19 cellular contexts compared by ENCODE assay signal in the genomic region with DNA sequence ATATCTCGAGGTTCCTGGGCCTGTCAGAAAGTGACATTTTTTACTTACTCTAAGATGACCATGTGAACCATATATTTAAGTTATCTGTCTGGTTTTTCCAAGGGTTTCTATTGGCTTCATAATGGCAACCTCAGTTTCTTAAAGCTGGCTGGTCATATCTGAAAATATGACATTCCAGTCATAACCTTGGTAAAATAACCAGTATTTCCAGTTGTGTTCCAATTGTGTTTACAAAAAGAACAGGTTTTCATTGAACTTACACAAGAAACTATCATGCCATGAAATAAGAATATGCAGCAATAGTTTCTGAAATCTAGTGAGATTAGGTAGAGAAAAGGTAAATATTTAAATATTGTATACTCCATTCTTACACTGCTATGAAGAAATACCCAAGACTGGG.
A peak's percentile ranks its signal among the peaks of the same experiment; 100 is the strongest.
DNase-seq lines count a peak whose midpoint lies in the region; ATAC-seq and TF ChIP-seq lines count a peak whose summit lies in the region.
"Had no signal": no experiment of that assay in that cellular context is flagged by ENCODE, and none has a peak within 500 bp of the region (broad histone marks: within the 10 kb centered on the region; RNA-seq: fewer than 3 reads in every experiment).

No MANE protein-coding gene starts in this region.

- H2AFZ ChIP-seq in PC-9 (no peak overlapping the region), hepatocyte (no peak overlapping the region)
- H2AFZ ChIP-seq: GM23248 had no signal

- no TSS peak for BruUV-seq in PC-9 (replicated peaks; lab: Mats Ljungman, UMichigan)

- WGBS in hepatocyte (ENCODE audit: low lambda C conversion rate, missing lambda C conversion rate), result 89% methylated on average over 1 of the region's 1 CpG

- no peak for ATAC-seq in HG03025 (IDR thresholded peaks at IDR 0.05; ENCODE audit: low FRiP score, unreplicated experiment)
- no peak for ATAC-seq in activated CD4-positive, CD25-positive, alpha-beta regulatory T cell treated with anti-CD3 and anti-CD28 coated beads, Interleukin-2, amount 50 U/mL, for 24 hours
- ATAC-seq: A549 had no signal

- no peak overlapping the region for H3K27ac ChIP-seq in PC-9
- H3K27ac ChIP-seq in hepatocyte, result peak overlapping the region; percentile 6
- H3K27ac ChIP-seq in colonic mucosa, result no peak overlapping the region
- H3K27ac ChIP-seq: A549; BLaER1 treated with 17β-estradiol and CSF1 and Interleukin-3, amounts not matched to agents 10 nM and 100 nM; GM23248 had no signal

- CTCF ChIA-PET in PC-9 (lab: Charles Lee), result interaction anchor here (0.7 kb wide), 1 partner anchor 249 kb away, joined by 6 read pairs; no protein-coding TSS in a partner anchor

- no peaks in the 10 kb centered on the region for H3K9me2 ChIP-seq in PC-9 (ENCODE audit: insufficient read depth)
- no peaks in the 10 kb centered on the region for H3K9me2 ChIP-seq in hepatocyte (replicated peaks; ENCODE audit: insufficient read depth)

- H3K4me1 ChIP-seq in PC-9 (replicated peaks; ENCODE audit: insufficient read depth), result peaks cover 26% of the 10 kb centered on the region
- H3K4me1 ChIP-seq in hepatocyte (ENCODE audit: insufficient read depth), result peaks cover 7% of the 10 kb centered on the region
- no peaks in the 10 kb centered on the region for H3K4me1 ChIP-seq in colonic mucosa
- H3K4me1 ChIP-seq: A549; BE2C; BLaER1 treated with 17β-estradiol and CSF1 and Interleukin-3, amounts not matched to agents 10 nM and 100 nM had no signal

- H3K36me3 ChIP-seq in PC-9 (ENCODE audit: low read depth) (no peaks in the 10 kb centered on the region), hepatocyte (replicated peaks; ENCODE audit: insufficient read depth, low read depth) (no peaks in the 10 kb centered on the region), colonic mucosa (no peaks in the 10 kb centered on the region)
- H3K36me3 ChIP-seq: BE2C; BLaER1 treated with 17β-estradiol and CSF1 and Interleukin-3, amounts not matched to agents 10 nM and 100 nM had no signal

- peaks cover 7% of the 10 kb centered on the region for H3F3A ChIP-seq in PC-9 (ENCODE audit: insufficient read depth, low read depth)

- POLR2A ChIA-PET in PC-9 (lab: Charles Lee; ENCODE audit: unreplicated experiment), result interaction anchor here (0.7 kb wide), 1 partner anchor 61 kb away, joined by 7 read pairs; no protein-coding TSS in a partner anchor

- H3K4me2 ChIP-seq in PC-9 (peak overlapping the region; percentile 16; the same call in 1 of the 2 replicates), hepatocyte (no peak overlapping the region)
- H3K4me2 ChIP-seq: A549; BLaER1 treated with 17β-estradiol and CSF1 and Interleukin-3, amounts not matched to agents 10 nM and 100 nM had no signal

- no peak overlapping the region for H3K4me3 ChIP-seq in LNCaP clone FGC (ENCODE audit: low read depth, low read length)
- H3K4me3 ChIP-seq in PC-9, result no peak overlapping the region
- H3K4me3 ChIP-seq in hepatocyte, result no peak overlapping the region
- H3K4me3 ChIP-seq in colonic mucosa, result no peak overlapping the region
- H3K4me3 ChIP-seq: A549; BLaER1 treated with 17β-estradiol and CSF1 and Interleukin-3, amounts not matched to agents 10 nM and 100 nM; GM23248 had no signal

- peak; percentile 39 for DNase-seq in LNCaP clone FGC (ENCODE audit: low read depth)
- DNase-seq in PC-9, result peak in 1 of 2 experiments; percentile 70
- DNase-seq in hepatocyte (ENCODE audit: low spot score), result no peak
- DNase-seq in colonic mucosa, result no peak
- DNase-seq: 8988T; ACHN; AML-193; BE2C; CD4-positive, alpha-beta T cell; CD8-positive, alpha-beta memory T cell; DMS 273 treated with DMSO at 0.1 percent for 48 hours; DND-41; GM23248; H7; HCEC 1CT had no signal

- H4K20me1 ChIP-seq in PC-9 (ENCODE audit: insufficient read depth), result no peaks in the 10 kb centered on the region
- no peaks in the 10 kb centered on the region for H4K20me1 ChIP-seq in hepatocyte (ENCODE audit: insufficient read depth, poor library complexity, severe bottlenecking)
- H4K20me1 ChIP-seq: BLaER1 treated with 17β-estradiol and CSF1 and Interleukin-3, amounts not matched to agents 10 nM and 100 nM had no signal

- no peak overlapping the region for H3K9ac ChIP-seq in colonic mucosa (ENCODE audit: low read depth in 2 of 2, low read length in 2 of 2)
- H3K9ac ChIP-seq: BLaER1 treated with 17β-estradiol and CSF1 and Interleukin-3, amounts not matched to agents 10 nM and 100 nM; GM23248 had no signal

- H3K27me3 ChIP-seq in PC-9 (ENCODE audit: insufficient read depth, low read depth) (no peaks in the 10 kb centered on the region), hepatocyte (no peaks in the 10 kb centered on the region), colonic mucosa (no peaks in the 10 kb centered on the region)
- H3K27me3 ChIP-seq: BE2C; BLaER1 treated with 17β-estradiol and CSF1 and Interleukin-3, amounts not matched to agents 10 nM and 100 nM had no signal

- no peaks in the 10 kb centered on the region for H3K9me3 ChIP-seq in PC-9 (ENCODE audit: insufficient read depth, low read depth)
- H3K9me3 ChIP-seq in hepatocyte (ENCODE audit: low read depth), result no peaks in the 10 kb centered on the region
- H3K9me3 ChIP-seq in colonic mucosa, result no peaks in the 10 kb centered on the region
- H3K9me3 ChIP-seq: A549; BE2C; BLaER1 treated with 17β-estradiol and CSF1 and Interleukin-3, amounts not matched to agents 10 nM and 100 nM had no signal

- H3K79me2 ChIP-seq in PC-9 (ENCODE audit: low read depth) (no peaks in the 10 kb centered on the region), hepatocyte (no peaks in the 10 kb centered on the region)

- intact Hi-C loops in PC-9 (cut with micrococcal nuclease; ENCODE audit: unreplicated experiment), result no loop called here
- intact Hi-C loops in colonic mucosa (cut with DNase I), result no loop called here

- TF ChIP-seq CTCF in LNCaP clone FGC (IDR thresholded peaks at IDR 0.05; ENCODE audit: control insufficient read depth, extremely low read depth, insufficient read depth), result no peak
- TF ChIP-seq CTCF in PC-9 (conservative IDR thresholded peaks at IDR 0.05), result no peak
- TF ChIP-seq CTCF in hepatocyte (IDR thresholded peaks at IDR 0.05; ENCODE audit: poor library complexity), result no peak
- no peak for TF ChIP-seq CTCF in colonic mucosa (IDR thresholded peaks at IDR 0.05)
